Comparison of ENCODE assay signal across 10 cellular contexts in the genomic region with DNA sequence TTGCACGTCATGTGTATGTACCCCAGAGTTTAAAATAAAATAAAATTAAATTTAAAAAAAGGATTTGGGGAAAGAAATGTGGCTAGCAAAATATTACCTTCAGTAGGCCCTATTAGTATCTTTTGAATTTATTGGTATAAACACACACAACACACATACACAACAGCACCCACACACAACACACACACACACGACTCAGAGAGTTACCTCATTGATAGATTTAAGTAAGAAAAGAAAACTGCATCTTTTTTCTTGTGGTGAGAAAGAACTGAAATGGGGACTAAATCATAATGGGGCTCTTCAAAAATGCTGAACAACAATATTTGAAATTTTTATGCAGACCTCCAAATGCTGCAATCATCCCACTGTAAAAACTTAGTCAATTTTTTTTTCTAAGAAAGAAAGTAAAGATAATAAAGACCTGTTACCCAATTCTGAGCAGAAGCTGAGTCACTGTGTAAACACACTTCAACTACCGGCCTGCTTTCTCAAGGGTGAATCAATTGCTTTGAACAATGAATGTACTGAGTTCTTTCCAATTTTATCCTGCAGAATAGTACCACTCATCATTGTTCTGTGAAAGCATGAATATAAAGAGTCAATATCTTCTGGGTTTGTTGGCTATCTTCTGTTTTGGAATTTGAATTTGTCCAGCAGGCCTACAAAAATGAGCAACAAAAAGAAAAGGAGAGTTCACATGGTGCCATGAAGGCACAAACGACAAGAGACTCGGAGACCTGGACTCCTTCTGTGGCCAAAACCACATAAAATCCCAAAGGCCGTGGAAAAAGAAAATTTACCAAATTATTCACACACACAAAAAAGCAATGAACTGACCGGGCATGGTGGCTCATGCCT. TPM values are rescaled to one million over a fixed set of nuclear protein-coding genes. Genes with fewer than 3 reads are reported as not detected.
DNase-seq lines count a peak whose midpoint lies in the region; ATAC-seq and TF ChIP-seq lines count a peak whose summit lies in the region.
"Had no signal": no experiment of that assay in that cellular context is flagged by ENCODE, and none has a peak within 500 bp of the region (broad histone marks: within the 10 kb centered on the region; RNA-seq: fewer than 3 reads in every experiment).

No MANE protein-coding gene starts in this region.

- POLR2A ChIA-PET in MCF 10A (lab: Yijun Ruan, JAX) = interaction anchor here (0.7 to 1.1 kb wide), 2 partner anchors 29 to 1018 kb away, joined by 3 to 4 read pairs; no protein-coding TSS in a partner anchor

- H3K27me3 Mint-ChIP-seq in MCF 10A (ENCODE audit: insufficient read depth, unreplicated experiment) (no peaks in the 10 kb centered on the region), mesothelial cell of epicardium (ENCODE audit: low read depth) (no peaks in the 10 kb centered on the region)

- CTCF ChIA-PET in MCF 10A (lab: Yijun Ruan, JAX) = interaction anchor here (0.8 kb wide), 1 partner anchor 29 kb away, joined by 3 read pairs; no protein-coding TSS in a partner anchor

- TF ChIP-seq CTCF in MCF 10A (IDR thresholded peaks at IDR 0.05; ENCODE audit: unreplicated experiment) = no peak
- TF ChIP-seq CTCF in breast epithelium (IDR thresholded peaks at IDR 0.05) = no peak
- TF ChIP-seq CTCF in mesothelial cell of epicardium (IDR thresholded peaks at IDR 0.05; ENCODE audit: unreplicated experiment) = no peak

- ATAC-seq in HG02852 (IDR thresholded peaks at IDR 0.05; ENCODE audit: unreplicated experiment) = no peak
- ATAC-seq in activated CD4-positive, CD25-positive, alpha-beta regulatory T cell treated with anti-CD3 and anti-CD28 coated beads, Interleukin-2, amount 50 U/mL, for 24 hours = no peak

- no peaks in the 10 kb centered on the region for H3K9me3 ChIP-seq in breast epithelium
- H3K9me3 ChIP-seq: BLaER1 had no signal

- no TSS peak for BruUV-seq in MCF 10A (replicated peaks; lab: Mats Ljungman, UMichigan)

- DNase-seq in MCF 10A (ENCODE audit: unreplicated experiment) = peak; percentile 96
- DNase-seq in breast epithelium (ENCODE audit: low spot score in 2 of 2) = no peak
- DNase-seq in SKM-1 treated with dmso at 0.1 percent for 144 hours (lab: John Stamatoyannopoulos, UW; ENCODE audit: unreplicated experiment) = peak; percentile 30
- peak; percentile 19 for DNase-seq in iPS-NIHi7 (ENCODE audit: extremely low spot score)
- no peak for DNase-seq in mesothelial cell of epicardium (ENCODE audit: low spot score in 2 of 2, unreplicated experiment in 2 of 2)
- DNase-seq in stimulated activated naive CD4-positive, alpha-beta T cell (lab: John Stamatoyannopoulos, UW) = no peak
- DNase-seq: NCI-H2029 had no signal

- H3K4me1 ChIP-seq in breast epithelium = no peaks in the 10 kb centered on the region
- H3K4me1 ChIP-seq: BLaER1 had no signal

- no peak overlapping the region for H3K4me3 ChIP-seq in breast epithelium
- H3K4me3 ChIP-seq: BLaER1 had no signal

- H3K36me3 Mint-ChIP-seq in MCF 10A (ENCODE audit: insufficient read depth, unreplicated experiment) (no peaks in the 10 kb centered on the region), mesothelial cell of epicardium (no peaks in the 10 kb centered on the region)

- no peaks in the 10 kb centered on the region for H3K36me3 ChIP-seq in breast epithelium
- H3K36me3 ChIP-seq: BLaER1 had no signal

- intact Hi-C loops in MCF 10A (cut with micrococcal nuclease) (no loop called here), breast epithelium (cut with DNase I; ENCODE audit: low total_unique reads) (no loop called here)

- H3K27me3 ChIP-seq in breast epithelium = no peaks in the 10 kb centered on the region
- H3K27me3 ChIP-seq: BLaER1 had no signal

- H3K4me1 Mint-ChIP-seq in MCF 10A (ENCODE audit: insufficient read depth, unreplicated experiment) = peaks cover 7% of the 10 kb centered on the region
- H3K4me1 Mint-ChIP-seq in mesothelial cell of epicardium = peaks cover 6% of the 10 kb centered on the region

- H3K9me3 Mint-ChIP-seq in MCF 10A (ENCODE audit: unreplicated experiment) = peaks cover 6% of the 10 kb centered on the region
- H3K9me3 Mint-ChIP-seq in mesothelial cell of epicardium = peaks cover 4% of the 10 kb centered on the region

- H3K27ac ChIP-seq in breast epithelium = no peak overlapping the region
- H3K27ac ChIP-seq: BLaER1 had no signal

- no peak for TF ChIP-seq POLR2A in breast epithelium (IDR thresholded peaks at IDR 0.05)

- no peak overlapping the region for H3K27ac Mint-ChIP-seq in MCF 10A (ENCODE audit: low read depth, unreplicated experiment)
- no peak overlapping the region for H3K27ac Mint-ChIP-seq in mesothelial cell of epicardium

- no peak overlapping the region for H3K4me3 Mint-ChIP-seq in MCF 10A (ENCODE audit: unreplicated experiment)
- H3K4me3 Mint-ChIP-seq in mesothelial cell of epicardium = no peak overlapping the region

RNA-seq across cellular contexts. Expression of gene CCNG1, which starts 57.9 kb away (rescaled TPM):
- total RNA-seq in MCF 10A (2022) (169 and 196 TPM in 2 replicates), breast epithelium (100 to 1,000 TPM; 168 to 221 (median 178) TPM), mesothelial cell of epicardium (229 to 243 TPM (median 230 TPM) in 3 replicates)

Comparison
In these comparisons a context has a peak if more than half of its experiments do, and no peak if none do; other contexts are left out.
1. DNase-seq: peak in MCF 10A (single experiment), SKM-1 treated with dmso at 0.1 percent for 144 hours (single experiment) and iPS-NIHi7 (single experiment); none in breast epithelium (0 of 2), mesothelial cell of epicardium (0 of 2) and stimulated activated naive CD4-positive, alpha-beta T cell (0 of 6).